In genomic region chr2:196275646-196276352, GRCh38 we compare ENCODE assay signal across 8 cellular contexts.
A peak's percentile ranks its signal among the peaks of the same experiment; 100 is the strongest.
DNase-seq lines count a peak whose midpoint lies in the region; ATAC-seq and TF ChIP-seq lines count a peak whose summit lies in the region.
"Had no signal": no experiment of that assay in that cellular context is flagged by ENCODE, and none has a peak within 500 bp of the region (broad histone marks: within the 10 kb centered on the region; RNA-seq: fewer than 3 reads in every experiment).

No MANE protein-coding gene starts in this region.

- no peak overlapping the region for H3K4me3 ChIP-seq in choroid plexus epithelial cell (ENCODE audit: low read depth, low read length)
- H3K4me3 ChIP-seq in skin epidermis = no peak overlapping the region

- H3K27ac ChIP-seq in skin epidermis = peak overlapping the region in 12 of 21 experiments; percentile 1 to 78 (median 49)

- ATAC-seq in GM21619 (IDR thresholded peaks at IDR 0.05; ENCODE audit: unreplicated experiment) = peak; percentile 35
- no peak for ATAC-seq in HG02678 (IDR thresholded peaks at IDR 0.05; ENCODE audit: unreplicated experiment)

- no peak for TF ChIP-seq CTCF in choroid plexus epithelial cell (conservative IDR thresholded peaks at IDR 0.05; ENCODE audit: low read depth, low read length)

- DNase-seq in NAMALWA (ENCODE audit: low spot score) (peak; percentile 70), choroid plexus epithelial cell (ENCODE audit: low read depth) (peak; percentile 79), NCI-H345 (lab: John Stamatoyannopoulos, UW) (no peak), NK-92 (lab: John Stamatoyannopoulos, UW; ENCODE audit: unreplicated experiment) (no peak)
- DNase-seq: NCI-H774 had no signal

Comparison
In these comparisons a context has a peak if more than half of its experiments do, and no peak if none do; other contexts are left out.
1. DNase-seq: peak in NAMALWA (single experiment) and choroid plexus epithelial cell (single experiment); none in NCI-H345 (single experiment) and NK-92 (single experiment).